Comparison of ENCODE assay signal across 8 cellular contexts in genomic region chrX:39158801-39159657, GRCh38.
A peak's percentile ranks its signal among the peaks of the same experiment; 100 is the strongest.
DNase-seq lines count a peak whose midpoint lies in the region; ATAC-seq and TF ChIP-seq lines count a peak whose summit lies in the region.

No MANE protein-coding gene starts in this region.

- H3K27ac Mint-ChIP-seq in naive thymus-derived CD8-positive, alpha-beta T cell = peak overlapping the region in 1 of 10 donors; percentile 3

- no peaks in the 10 kb centered on the region for H3K36me3 ChIP-seq in H7 (replicated peaks; ENCODE audit: control insufficient read depth, insufficient read depth, low read length)

- no peaks in the 10 kb centered on the region for H3K9me3 Mint-ChIP-seq in naive thymus-derived CD8-positive, alpha-beta T cell

- peaks cover 7 to 16% (median 8%) of the 10 kb centered on the region in 4 donors for H3K4me1 Mint-ChIP-seq in naive thymus-derived CD8-positive, alpha-beta T cell

- peaks cover 12% of the 10 kb centered on the region for H3K27me3 ChIP-seq in H7 (ENCODE audit: control insufficient read depth, insufficient read depth, low read length)

- no peak for TF ChIP-seq CTCF in NB4 (IDR thresholded peaks at IDR 0.05; ENCODE audit: low read depth, low read length)

- DNase-seq in NB4 (ENCODE audit: low read depth) = peak; percentile 26
- peak; percentile 49 for DNase-seq in SW480 (ENCODE audit: low spot score)
- peak; percentile 79 for DNase-seq in myocyte (ENCODE audit: low read depth)
- no peak for DNase-seq in naive thymus-derived CD8-positive, alpha-beta T cell
- DNase-seq in H7 = no peak

- POLR2A ChIA-PET in naive thymus-derived CD8-positive, alpha-beta T cell (lab: Charles Lee) = no interaction called here

- H3K36me3 Mint-ChIP-seq in naive thymus-derived CD8-positive, alpha-beta T cell = peaks cover 0 to 3% (median 0%) of the 10 kb centered on the region in 3 donors

- TF ChIP-seq POLR2A in NB4 (IDR thresholded peaks at IDR 0.05; ENCODE audit: extremely low read depth, insufficient read length) = no peak

- peak; percentile 65 for ATAC-seq in GM18909 (IDR thresholded peaks at IDR 0.05; ENCODE audit: poor library complexity, unreplicated experiment)
- no peak for ATAC-seq in naive thymus-derived CD8-positive, alpha-beta T cell
- ATAC-seq in GM18858 (IDR thresholded peaks at IDR 0.05; ENCODE audit: unreplicated experiment) = no peak
- no peak for ATAC-seq in GM21737 (IDR thresholded peaks at IDR 0.05; ENCODE audit: unreplicated experiment)

- peaks cover 2 to 15% (median 10%) of the 10 kb centered on the region in 5 donors for H3K27me3 Mint-ChIP-seq in naive thymus-derived CD8-positive, alpha-beta T cell

- H3K4me3 ChIP-seq in NB4 (ENCODE audit: low read depth, low read length) (no peak overlapping the region), H7 (ENCODE audit: insufficient read depth, low read depth, low read length) (no peak overlapping the region)

- no peak overlapping the region for H3K4me3 Mint-ChIP-seq in naive thymus-derived CD8-positive, alpha-beta T cell

Comparison
In these comparisons a context has a peak if more than half of its experiments do, and no peak if none do; other contexts are left out.
1. DNase-seq: peak in NB4 (single experiment), SW480 (single experiment) and myocyte (single experiment); none in naive thymus-derived CD8-positive, alpha-beta T cell (0 of 10) and H7 (single experiment).